In genomic region chr19:947707-948533, GRCh38 we compare ENCODE assay signal across 9 cellular contexts. TPM values are rescaled to one million over a fixed set of nuclear protein-coding genes. Genes with fewer than 3 reads are reported as not detected.
DNase-seq lines count a peak whose midpoint lies in the region; ATAC-seq and TF ChIP-seq lines count a peak whose summit lies in the region.
"Had no signal": no experiment of that assay in that cellular context is flagged by ENCODE, and none has a peak within 500 bp of the region (broad histone marks: within the 10 kb centered on the region; RNA-seq: fewer than 3 reads in every experiment).

No MANE protein-coding gene starts in this region.

- peak; percentile 93 for DNase-seq in CD14-positive monocyte (ENCODE audit: low spot score)
- peak; percentile 53 to 59 for DNase-seq in heart right ventricle
- DNase-seq in endothelial cell (ENCODE audit: low spot score), result no peak
- DNase-seq in DMS79 treated with DMSO at 0.1 percent for 48 hours (lab: John Stamatoyannopoulos, UW), result no peak
- no peak for DNase-seq in activated naive CD4-positive, alpha-beta T cell treated with Interleukin-2 at 50 U/mL for 16 hours
- no peak for DNase-seq in NCI-H2227 (lab: John Stamatoyannopoulos, UW; ENCODE audit: unreplicated experiment)

- H3K9me3 ChIP-seq in heart right ventricle, result peaks cover 0 to 4% (median 0%) of the 10 kb centered on the region in 11 donors

- H3K27me3 Mint-ChIP-seq in CD14-positive monocyte (ENCODE audit: low read depth in 3 of 3) (peaks cover 0 to 3% (median 0%) of the 10 kb centered on the region in 3 donors), endothelial cell (ENCODE audit: unreplicated experiment) (peaks cover 3% of the 10 kb centered on the region)

- peak overlapping the region; percentile 76 to 86 (median 85) for H3K27ac Mint-ChIP-seq in CD14-positive monocyte
- no peak overlapping the region for H3K27ac Mint-ChIP-seq in endothelial cell (ENCODE audit: unreplicated experiment)

- peak overlapping the region in 1 of 10 donors; percentile 47 for H3K27ac ChIP-seq in heart right ventricle
- H3K27ac ChIP-seq: VCaP had no signal

- H3K9me3 Mint-ChIP-seq in CD14-positive monocyte (no peaks in the 10 kb centered on the region), endothelial cell (ENCODE audit: unreplicated experiment) (no peaks in the 10 kb centered on the region)

- intact Hi-C loops in CD14-positive monocyte (cut with micrococcal nuclease) (no loop called here), heart right ventricle (cut with DNase I) (no loop called here)

- H3K36me3 Mint-ChIP-seq in CD14-positive monocyte, result peaks cover 12 to 43% of the 10 kb centered on the region in 2 donors
- H3K36me3 Mint-ChIP-seq in endothelial cell (ENCODE audit: low read depth, unreplicated experiment), result peaks cover 5% of the 10 kb centered on the region

- peaks cover 0 to 11% (median 0%) of the 10 kb centered on the region in 9 donors for H3K36me3 ChIP-seq in heart right ventricle

- peaks cover 52% of the 10 kb centered on the region for H3K4me1 Mint-ChIP-seq in CD14-positive monocyte
- H3K4me1 Mint-ChIP-seq in endothelial cell (ENCODE audit: unreplicated experiment), result no peaks in the 10 kb centered on the region

- H3K27me3 ChIP-seq in heart right ventricle, result no peaks in the 10 kb centered on the region

- H3K4me3 Mint-ChIP-seq in CD14-positive monocyte, result peak overlapping the region; percentile 62 to 67
- H3K4me3 Mint-ChIP-seq in endothelial cell (ENCODE audit: unreplicated experiment), result no peak overlapping the region

- peak; percentile 68 for ATAC-seq in GM21360 (IDR thresholded peaks at IDR 0.05; ENCODE audit: unreplicated experiment)
- ATAC-seq in HG03469 (IDR thresholded peaks at IDR 0.05; ENCODE audit: unreplicated experiment), result peak; percentile 38
- ATAC-seq in heart right ventricle, result peak; percentile 50 to 79 (median 72)

- TF ChIP-seq CTCF in CD14-positive monocyte (IDR thresholded peaks at IDR 0.05), result no peak
- no peak for TF ChIP-seq CTCF in heart right ventricle (IDR thresholded peaks at IDR 0.05)
- TF ChIP-seq CTCF in endothelial cell (IDR thresholded peaks at IDR 0.05; ENCODE audit: unreplicated experiment), result no peak

- WGBS in heart right ventricle, 2 donors, result 86 to 88% methylated on average over 46 of the region's 46 CpGs

- no peak overlapping the region for H3K4me3 ChIP-seq in heart right ventricle

- H3K4me1 ChIP-seq in heart right ventricle, result peaks cover 0 to 32% (median 3%) of the 10 kb centered on the region in 9 donors

RNA-seq across cellular contexts. Expression of gene ARID3A, which starts 22.1 kb away (rescaled TPM):
- polyA plus RNA-seq in CD14-positive monocyte (1 to 10 TPM; 2.1 to 3.2 TPM), heart right ventricle (1 to 10 TPM; 3.7 to 4.2 TPM)
- total RNA-seq in heart right ventricle (10 to 100 TPM in 1 of 10 donors, 1 to 10 TPM in 9; 3.0 to 11.7 (median 5.3) TPM), endothelial cell (ENCODE audit: unreplicated experiment) (108 TPM)

RNA-seq across cellular contexts. Expression of gene KISS1R, which starts 30.8 kb away (rescaled TPM):
- polyA plus RNA-seq in CD14-positive monocyte (not detected), heart right ventricle (not detected)
- total RNA-seq in heart right ventricle (not detected), endothelial cell (ENCODE audit: unreplicated experiment) (not detected)

RNA-seq across cellular contexts. Expression of gene R3HDM4, which starts 34.9 kb away (rescaled TPM):
- polyA plus RNA-seq in CD14-positive monocyte (10 to 100 TPM; 78.7 to 99.9 TPM), heart right ventricle (10 to 100 TPM; 34.5 to 49.8 TPM)
- total RNA-seq in heart right ventricle (10 to 100 TPM; 16.3 to 30.6 (median 19.9) TPM), endothelial cell (ENCODE audit: unreplicated experiment) (40.6 TPM)

RNA-seq across cellular contexts. Expression of gene WDR18, which starts 36.2 kb away (rescaled TPM):
- polyA plus RNA-seq in CD14-positive monocyte (10 to 100 TPM; 49.9 to 52.7 TPM), heart right ventricle (10 to 100 TPM; 44.0 to 66.4 TPM)
- total RNA-seq in heart right ventricle (10 to 100 TPM; 17.3 to 25.0 (median 20.3) TPM), endothelial cell (ENCODE audit: unreplicated experiment) (53.1 TPM)

RNA-seq across cellular contexts. Expression of gene GRIN3B, which starts 52.3 kb away (rescaled TPM):
- polyA plus RNA-seq in CD14-positive monocyte (under 1 TPM in 1 of 2 donors, not detected in 1; 0.13 TPM), heart right ventricle (under 1 TPM in 1 of 2 donors, not detected in 1; 0.01 TPM)
- total RNA-seq in heart right ventricle (under 1 TPM in 3 of 10 donors, not detected in 7; 0.08 to 0.10 (median 0.09) TPM), endothelial cell (ENCODE audit: unreplicated experiment) (0.95 TPM)

Comparison
In these comparisons a context has a peak if more than half of its experiments do, and no peak if none do; other contexts are left out.
1. DNase-seq: peak in CD14-positive monocyte (single experiment) and heart right ventricle (2 of 2); none in endothelial cell (single experiment), DMS79 treated with DMSO at 0.1 percent for 48 hours (single experiment), activated naive CD4-positive, alpha-beta T cell treated with Interleukin-2 at 50 U/mL for 16 hours (single experiment) and NCI-H2227 (single experiment).
2. Peak in every context shown above with its lines, with median percentiles within 50 percentile points of each other: ATAC-seq.